Comparison of ENCODE assay signal across 7 cellular contexts in genomic region chr7:68243128-68243527, GRCh38.
"Had no signal": no experiment of that assay in that cellular context is flagged by ENCODE, and none has a peak within 500 bp of the region (broad histone marks: within the 10 kb centered on the region; RNA-seq: fewer than 3 reads in every experiment).

No MANE protein-coding gene starts in this region.

- H3K4me3 ChIP-seq: GM12878 had no signal

- DNase-seq: GDM1, GF-D8 had no signal

- FAIRE-seq: GM12878, GM12891, GM12892, GM18507, GM19239 had no signal

- ATAC-seq: GM12878 had no signal
